ENCODE assay signal across 16 cellular contexts in genomic region chr16:50756466-50756865, GRCh38.
"Had no signal": no experiment of that assay in that cellular context is flagged by ENCODE, and none has a peak within 500 bp of the region (broad histone marks: within the 10 kb centered on the region; RNA-seq: fewer than 3 reads in every experiment).

No MANE protein-coding gene starts in this region.

- H3K27ac ChIP-seq: hepatocyte, SK-N-MC, suprapubic skin, upper lobe of left lung had no signal

- DNase-seq: activated B cell treated with CpG ODN at 0.5 μM for 24 hours; activated CD4-positive, alpha-beta T cell treated with anti-CD3 and anti-CD28 coated beads, Interleukin-2, amount 50 U/mL, for 4 hours; activated gamma-delta T cell; activated T-cell treated with anti-CD3 and anti-CD28 coated beads, Interleukin-2, amount 50 U/mL, for 4 hours; amniotic stem cell; effector memory CD8-positive, alpha-beta T cell; nephron progenitor cell; stimulated activated CD4-positive, alpha-beta T cell treated with anti-CD3 and anti-CD28 coated beads, Interleukin-12 subunit alpha, Interleukin-12 subunit beta, amount 100 ng/mL, for 4 hours; stimulated activated naive CD4-positive, alpha-beta T cell; upper lobe of left lung had no signal

- H3K4me3 Mint-ChIP-seq: activated B cell treated with CpG ODN at 0.5 μM for 24 hours; activated T-cell treated with anti-CD3 and anti-CD28 coated beads, Interleukin-2, amount 50 U/mL, for 4 hours; brain; dendritic cell treated with granulocyte-macrophage colony-stimulating factor and Interleukin-4, amounts not matched to agents 40 ng/mL and 50 ng/mL, for 4 days; nephron progenitor cell had no signal

- H3K27ac Mint-ChIP-seq: activated B cell treated with CpG ODN at 0.5 μM for 24 hours; dendritic cell treated with granulocyte-macrophage colony-stimulating factor and Interleukin-4, amounts not matched to agents 40 ng/mL and 50 ng/mL, for 4 days; nephron progenitor cell had no signal

- H3K4me3 ChIP-seq: hepatocyte, SK-N-MC, suprapubic skin, upper lobe of left lung had no signal

- H3K27me3 Mint-ChIP-seq: activated B cell treated with CpG ODN at 0.5 μM for 24 hours; brain; dendritic cell treated with granulocyte-macrophage colony-stimulating factor and Interleukin-4, amounts not matched to agents 40 ng/mL and 50 ng/mL, for 4 days; effector memory CD8-positive, alpha-beta T cell had no signal

- H3K4me1 Mint-ChIP-seq: nephron progenitor cell had no signal

- FAIRE-seq: TTC549 had no signal

- H3K27me3 ChIP-seq: hepatocyte, suprapubic skin, upper lobe of left lung had no signal

- H3K9me3 Mint-ChIP-seq: activated B cell treated with CpG ODN at 0.5 μM for 24 hours; activated T-cell treated with anti-CD3 and anti-CD28 coated beads, Interleukin-2, amount 50 U/mL, for 4 hours; brain; dendritic cell treated with granulocyte-macrophage colony-stimulating factor and Interleukin-4, amounts not matched to agents 40 ng/mL and 50 ng/mL, for 4 days; effector memory CD8-positive, alpha-beta T cell; nephron progenitor cell had no signal

- H3K9me3 ChIP-seq: suprapubic skin, upper lobe of left lung had no signal
